ENCODE assay signal across 1 cellular context in genomic region chr2:189366349-189366748, GRCh38.
TF ChIP-seq lines count a peak whose summit lies in the region.

No MANE protein-coding gene starts in this region.

TF ChIP-seq in IMR-90, 13 proteins besides CTCF, POLR2A, EP300 and RAD21 (continued from another document):
- no peak for TF ChIP-seq FOS (IDR thresholded peaks at IDR 0.05; ENCODE audit: low read depth, low read length)
- no peak for TF ChIP-seq CHD1 (IDR thresholded peaks at IDR 0.05; ENCODE audit: low read depth, low read length)
- no peak for TF ChIP-seq RFX5 (IDR thresholded peaks at IDR 0.05; ENCODE audit: low read depth, low read length)
- no peak for TF ChIP-seq MAZ (IDR thresholded peaks at IDR 0.05; ENCODE audit: borderline replicate concordance, low read depth, low read length)
- no peak for TF ChIP-seq SMC3 (IDR thresholded peaks at IDR 0.05; ENCODE audit: low read depth, low read length)
- no peak for TF ChIP-seq RCOR1 (IDR thresholded peaks at IDR 0.05; ENCODE audit: insufficient replicate concordance, low read length)
